8 cellular contexts compared by ENCODE assay signal in the genomic region with DNA sequence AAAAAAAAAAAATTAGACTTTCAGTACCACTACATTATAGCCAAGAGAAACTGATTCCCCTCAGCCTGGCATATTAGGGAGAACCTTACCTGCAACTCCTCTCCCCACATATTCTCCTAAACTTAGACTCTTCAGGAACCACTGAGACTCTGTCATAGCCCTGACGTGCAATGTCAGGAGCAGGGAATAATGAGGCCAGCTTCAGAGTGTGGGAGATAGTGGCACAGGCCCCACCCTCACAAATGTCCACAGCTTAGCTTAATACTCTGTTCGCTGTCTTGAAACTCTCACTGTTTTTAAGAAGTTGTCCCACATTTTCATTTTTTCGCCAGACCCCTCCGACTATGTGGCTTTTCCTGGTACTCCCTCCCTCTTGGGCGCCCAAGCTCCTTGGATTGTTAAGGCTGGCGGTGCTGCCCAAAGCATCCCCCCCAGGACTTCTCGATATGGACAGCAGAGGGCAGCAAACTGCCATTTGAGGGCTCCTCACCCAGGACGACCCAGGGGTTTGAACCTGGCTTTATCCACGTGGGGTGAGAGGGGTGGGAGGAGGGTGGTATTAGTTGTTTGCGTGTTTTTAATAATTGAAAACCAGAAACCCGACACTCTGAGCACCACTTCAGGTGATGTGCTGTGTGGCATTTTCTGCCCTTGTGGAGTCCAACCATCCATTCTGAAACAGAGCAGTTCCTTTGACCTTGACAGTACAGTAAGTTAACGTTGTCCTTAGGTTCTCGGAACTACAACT. TPM values are rescaled to one million over a fixed set of nuclear protein-coding genes. Genes with fewer than 3 reads are reported as not detected.
DNase-seq lines count a peak whose midpoint lies in the region; ATAC-seq, FAIRE-seq and TF ChIP-seq lines count a peak whose summit lies in the region.

No MANE protein-coding gene starts in this region.

- TF ChIP-seq EP300 in gastroesophageal sphincter (IDR thresholded peaks at IDR 0.05) = no peak

- TF ChIP-seq CTCF in gastroesophageal sphincter (IDR thresholded peaks at IDR 0.05) (peak; percentile 63 to 90 (median 82)), parathyroid adenoma (IDR thresholded peaks at IDR 0.05) (peak; percentile 85)

- H3K4me3 ChIP-seq in gastroesophageal sphincter (no peak overlapping the region), parathyroid adenoma (ENCODE audit: low read depth, low read length) (no peak overlapping the region)

- H3K79me2 ChIP-seq in parathyroid adenoma = no peaks in the 10 kb centered on the region

- peaks cover 4% of the 10 kb centered on the region for H3K27me3 ChIP-seq in gastroesophageal sphincter
- H3K27me3 ChIP-seq in parathyroid adenoma (ENCODE audit: control insufficient read depth, insufficient read depth, low read length) = no peaks in the 10 kb centered on the region

- H2AFZ ChIP-seq in parathyroid adenoma = peak overlapping the region; percentile 17

- no peak overlapping the region for H3K9ac ChIP-seq in parathyroid adenoma

- ATAC-seq in GM19463 (IDR thresholded peaks at IDR 0.05; ENCODE audit: unreplicated experiment) (peak; percentile 91), gastroesophageal sphincter (peak; percentile 75)

- H3K36me3 ChIP-seq in gastroesophageal sphincter = no peaks in the 10 kb centered on the region
- H3K36me3 ChIP-seq in parathyroid adenoma (ENCODE audit: control insufficient read depth, insufficient read depth, low read length) = no peaks in the 10 kb centered on the region

- H3K4me1 ChIP-seq in gastroesophageal sphincter = peaks cover 0 to 6% (median 0%) of the 10 kb centered on the region in 3 donors
- H3K4me1 ChIP-seq in parathyroid adenoma = no peaks in the 10 kb centered on the region

- peak; percentile 46 for FAIRE-seq in HTR-8/SVneo (lab: Jason Lieb, UNC)

- DNase-seq in COR-L47 (lab: John Stamatoyannopoulos, UW) (peak; percentile 51), HTR-8/SVneo (ENCODE audit: insufficient read length, low spot score) (peak; percentile 86), RKO (ENCODE audit: low spot score) (peak; percentile 49), ureter (ENCODE audit: low spot score) (peak; percentile 65)
- DNase-seq in activated effector memory CD4-positive, alpha-beta T cell treated with Interleukin-2 at 50 U/mL for 16 hours = peak; percentile 28

- WGBS in gastroesophageal sphincter (ENCODE audit: low coverage in 1 of 2), 2 donors = 19 to 32% methylated on average over 4 to 10 of the region's 13 CpGs

- no peak for TF ChIP-seq POLR2A in gastroesophageal sphincter (IDR thresholded peaks at IDR 0.05)

- H3K9me3 ChIP-seq in gastroesophageal sphincter = no peaks in the 10 kb centered on the region
- no peaks in the 10 kb centered on the region for H3K9me3 ChIP-seq in parathyroid adenoma (ENCODE audit: control insufficient read depth, low read length)

- H3K27ac ChIP-seq in gastroesophageal sphincter (no peak overlapping the region), parathyroid adenoma (no peak overlapping the region)

- H3K4me2 ChIP-seq in parathyroid adenoma (ENCODE audit: low read length) = no peak overlapping the region

RNA-seq across cellular contexts. Expression of a gene that starts 45.2 kb away (rescaled TPM):
- total RNA-seq in gastroesophageal sphincter (1 to 10 TPM in 1 of 4 donors, under 1 TPM in 1, not detected in 2; 0.27 to 1.3 TPM), ureter (3.7 TPM)

Comparison
In these comparisons a context has a peak if more than half of its experiments do, and no peak if none do; other contexts are left out.
1. DNase-seq: peak in every context shown above with its lines; median percentile 86 in HTR-8/SVneo; 65 in ureter; 51 in COR-L47; 49 in RKO; 28 in activated effector memory CD4-positive, alpha-beta T cell treated with Interleukin-2 at 50 U/mL for 16 hours.